Comparison of ENCODE assay signal across 24 cellular contexts in the genomic region with DNA sequence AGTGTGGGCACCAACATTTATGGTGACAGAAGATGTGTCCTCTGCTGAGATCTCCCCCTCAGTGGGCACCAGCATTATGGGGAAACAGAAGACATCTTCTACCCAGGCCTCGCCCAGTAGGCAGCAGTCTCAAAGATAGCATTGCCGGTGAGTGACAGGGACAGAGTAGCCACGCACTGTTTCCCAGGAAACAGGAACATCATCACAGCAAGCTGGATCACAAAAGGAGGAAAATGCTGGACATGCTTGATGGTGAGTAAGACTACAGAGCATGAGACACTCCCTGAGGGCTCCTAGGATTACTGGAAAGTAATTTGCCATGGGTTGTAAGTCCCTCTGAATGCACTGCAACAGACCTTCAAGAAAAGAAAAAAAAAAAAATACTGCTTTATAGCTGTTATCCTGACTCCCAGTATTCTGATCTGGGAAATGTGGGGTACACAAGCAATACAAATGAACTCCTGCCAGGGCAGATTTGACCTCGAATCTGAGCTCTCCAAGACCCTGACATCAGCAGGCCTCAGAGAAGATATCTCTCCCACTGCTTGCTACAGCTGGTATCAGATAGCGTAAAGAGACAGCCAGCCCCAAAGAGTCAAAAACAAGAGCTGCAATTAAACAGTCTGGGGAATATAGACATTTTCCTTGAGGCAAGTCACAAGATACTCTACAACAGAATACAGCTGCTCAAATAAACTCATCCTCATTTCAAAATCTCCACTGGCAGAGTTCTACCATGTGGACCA.
DNase-seq lines count a peak whose midpoint lies in the region; FAIRE-seq and TF ChIP-seq lines count a peak whose summit lies in the region.
"Had no signal": no experiment of that assay in that cellular context is flagged by ENCODE, and none has a peak within 500 bp of the region (broad histone marks: within the 10 kb centered on the region; RNA-seq: fewer than 3 reads in every experiment).

No MANE protein-coding gene starts in this region.

- H3K4me2 ChIP-seq in mesendoderm (ENCODE audit: low read length) (no peak overlapping the region), PC-9 (no peak overlapping the region)

- H3K36me3 ChIP-seq in mesendoderm (ENCODE audit: control insufficient read depth, insufficient read depth, low read length) (no peaks in the 10 kb centered on the region), PC-9 (ENCODE audit: low read depth) (no peaks in the 10 kb centered on the region)
- H3K36me3 ChIP-seq: left lung had no signal

- no peak overlapping the region for H2BK120ac ChIP-seq in mesendoderm (ENCODE audit: low read depth, low read length)

- no peak overlapping the region for H3K56ac ChIP-seq in mesendoderm (ENCODE audit: low read length)

- no peak overlapping the region for H2AFZ ChIP-seq in PC-9
- H2AFZ ChIP-seq: parathyroid adenoma had no signal

- H3K79me1 ChIP-seq in mesendoderm (ENCODE audit: low read length): no peaks in the 10 kb centered on the region

- DNase-seq in ELR (ENCODE audit: low read depth): peak; percentile 50
- DNase-seq in M059J (ENCODE audit: low read depth): peak; percentile 1
- DNase-seq in astrocyte of the hippocampus (ENCODE audit: low read depth, low spot score): peak; percentile 2
- DNase-seq in mesendoderm: peak; percentile 37
- no peak for DNase-seq in PC-9
- DNase-seq in GM19239 (ENCODE audit: insufficient read length, low spot score): no peak
- DNase-seq in DMS79 treated with DMSO at 0.1 percent for 48 hours (lab: John Stamatoyannopoulos, UW): no peak
- no peak for DNase-seq in activated CD8-positive, alpha-beta memory T cell treated with anti-CD3 and anti-CD28 coated beads, Interleukin-2, amount 50 U/mL, for 4 hours
- DNase-seq: activated CD4-positive, alpha-beta T cell treated with anti-CD3 and anti-CD28 coated beads for 1 hour; activated gamma-delta T cell treated with Interleukin-2 at 50 U/mL for 16 hours; amniotic stem cell; CD8-positive, alpha-beta memory T cell; cerebellar nuclear complex; endodermal cell; foreskin fibroblast; left lung; naive thymus-derived CD4-positive, alpha-beta T cell; NCI-H1436; NCI-H510A treated with DMSO at 0.1 percent for 48 hours; stimulated activated CD4-positive, alpha-beta T cell treated with anti-CD3 and anti-CD28 coated beads, Interleukin-4, amount 100 ng/mL, for 4 hours; stimulated activated CD8-positive, alpha-beta memory T cell treated with anti-CD3 and anti-CD28 coated beads, Interleukin-4, amount 100 ng/mL, for 48 hours; testis had no signal

- no peaks in the 10 kb centered on the region for H3K9me2 ChIP-seq in PC-9 (ENCODE audit: insufficient read depth)

- H2BK5ac ChIP-seq in mesendoderm (ENCODE audit: low read length): no peak overlapping the region

- H4K8ac ChIP-seq in mesendoderm (ENCODE audit: low read depth, low read length): no peak overlapping the region

- no TSS peak for BruUV-seq in PC-9 (replicated peaks; lab: Mats Ljungman, UMichigan)

- H3K9me3 ChIP-seq in PC-9 (ENCODE audit: insufficient read depth, low read depth): no peaks in the 10 kb centered on the region
- H3K9me3 ChIP-seq: left lung, testis had no signal

- intact Hi-C loops in PC-9 (cut with micrococcal nuclease; ENCODE audit: unreplicated experiment): no loop called here

- CTCF ChIA-PET in PC-9 (lab: Charles Lee): no interaction called here

- no peak overlapping the region for H3K23ac ChIP-seq in mesendoderm (ENCODE audit: low read length)

- no peak for FAIRE-seq in GM19239 (lab: Jason Lieb, UNC)

- H3K4me1 ChIP-seq in mesendoderm (ENCODE audit: control insufficient read depth, low read depth, low read length) (no peaks in the 10 kb centered on the region), PC-9 (replicated peaks; ENCODE audit: insufficient read depth) (peaks cover 15% of the 10 kb centered on the region)
- H3K4me1 ChIP-seq: left lung, parathyroid adenoma, testis had no signal

- no peak overlapping the region for H2BK15ac ChIP-seq in mesendoderm (replicated peaks; ENCODE audit: low read depth)

- no peaks in the 10 kb centered on the region for H3K27me3 ChIP-seq in mesendoderm (ENCODE audit: insufficient read depth, low read length, poor library complexity)
- no peaks in the 10 kb centered on the region for H3K27me3 ChIP-seq in PC-9 (ENCODE audit: insufficient read depth, low read depth)
- H3K27me3 ChIP-seq: left lung, testis had no signal

- TF ChIP-seq CTCF in PC-9 (conservative IDR thresholded peaks at IDR 0.05): no peak

- POLR2A ChIA-PET in PC-9 (lab: Charles Lee; ENCODE audit: unreplicated experiment): no interaction called here

- WGBS in mesendoderm (ENCODE audit: extremely low coverage, insufficient coverage, low lambda C conversion rate): no CpG with 5 or more reads among the region's 5 CpGs

- H3K79me2 ChIP-seq in mesendoderm (ENCODE audit: control insufficient read depth, insufficient read depth, low read length) (no peaks in the 10 kb centered on the region), PC-9 (ENCODE audit: low read depth) (no peaks in the 10 kb centered on the region)
- H3K79me2 ChIP-seq: parathyroid adenoma had no signal

- H4K5ac ChIP-seq in mesendoderm (ENCODE audit: low read length): no peak overlapping the region

- no peak overlapping the region for H2AK5ac ChIP-seq in mesendoderm (ENCODE audit: low read length)

- no peak overlapping the region for H3K4me3 ChIP-seq in mesendoderm (ENCODE audit: low read length)
- H3K4me3 ChIP-seq in PC-9: no peak overlapping the region
- H3K4me3 ChIP-seq: left lung, testis had no signal

- no peak overlapping the region for H3K27ac ChIP-seq in mesendoderm (ENCODE audit: low read depth, low read length)
- H3K27ac ChIP-seq in PC-9: no peak overlapping the region
- H3K27ac ChIP-seq: HL-60, left lung, parathyroid adenoma, testis had no signal

- H3F3A ChIP-seq in PC-9 (ENCODE audit: insufficient read depth, low read depth): no peaks in the 10 kb centered on the region

- H3K9ac ChIP-seq in mesendoderm (ENCODE audit: low read length): no peak overlapping the region
- H3K9ac ChIP-seq: parathyroid adenoma had no signal

- no peak overlapping the region for H3K4ac ChIP-seq in mesendoderm (ENCODE audit: low read depth, low read length)

- no peaks in the 10 kb centered on the region for H4K20me1 ChIP-seq in PC-9 (ENCODE audit: insufficient read depth)

- no peak overlapping the region for H3K18ac ChIP-seq in mesendoderm (ENCODE audit: low read length)

Comparison
In these comparisons a context has a peak if more than half of its experiments do, and no peak if none do; other contexts are left out.
1. DNase-seq: peak in ELR (single experiment), M059J (single experiment), astrocyte of the hippocampus (single experiment) and mesendoderm (single experiment); none in PC-9 (0 of 2), GM19239 (single experiment), DMS79 treated with DMSO at 0.1 percent for 48 hours (single experiment) and activated CD8-positive, alpha-beta memory T cell treated with anti-CD3 and anti-CD28 coated beads, Interleukin-2, amount 50 U/mL, for 4 hours (single experiment).